In genomic region chr12:49091056-49091835, GRCh38 we compare ENCODE assay signal across 9 cellular contexts. TPM values are rescaled to one million over a fixed set of nuclear protein-coding genes. Genes with fewer than 3 reads are reported as not detected.
DNase-seq lines count a peak whose midpoint lies in the region; ATAC-seq, FAIRE-seq and TF ChIP-seq lines count a peak whose summit lies in the region.
"Had no signal": no experiment of that assay in that cellular context is flagged by ENCODE, and none has a peak within 500 bp of the region (broad histone marks: within the 10 kb centered on the region; RNA-seq: fewer than 3 reads in every experiment).

No MANE protein-coding gene starts in this region.

- H3K79me2 ChIP-seq in GM12878 (ENCODE audit: control insufficient read depth, insufficient read depth, low read length) = no peaks in the 10 kb centered on the region

- H3K9me3 Mint-ChIP-seq in stimulated activated naive CD8-positive, alpha-beta T cell treated with anti-CD3 and anti-CD28 coated beads, Interleukin-15, amount 100 ng/mL, for 72 hours = no peaks in the 10 kb centered on the region
- peaks cover 0 to 2% (median 0%) of the 10 kb centered on the region in 9 donors for H3K9me3 Mint-ChIP-seq in naive thymus-derived CD8-positive, alpha-beta T cell

- BruUV-seq in GM12878 (replicated peaks; lab: Mats Ljungman, UMichigan) = no TSS peak

- TF ChIP-seq EP300 in GM12878 (IDR thresholded peaks at IDR 0.05; ENCODE audit: borderline replicate concordance in 1 of 2, control insufficient read depth in 1 of 2, low read depth in 2 of 2, low read length in 2 of 2) = no peak

- H3K27ac Mint-ChIP-seq in stimulated activated naive CD8-positive, alpha-beta T cell treated with anti-CD3 and anti-CD28 coated beads, Interleukin-15, amount 100 ng/mL, for 72 hours = peak overlapping the region in 1 of 2 donors; percentile 72
- H3K27ac Mint-ChIP-seq in naive thymus-derived CD8-positive, alpha-beta T cell = no peak overlapping the region

- TF ChIP-seq POLR2A in GM12878 (IDR thresholded peaks at IDR 0.05; ENCODE audit: low read depth, low read length) (no peak), vagina (IDR thresholded peaks at IDR 0.05) (no peak)

- TF ChIP-seq CTCF in GM12878 (IDR thresholded peaks at IDR 0.05 in 2 of 3, conservative IDR thresholded peaks at IDR 0.05 in 1 of 3; ENCODE audit: control insufficient read depth in 2 of 3, extremely low read depth in 1 of 3, insufficient read depth in 1 of 3, low read depth in 3 of 3, low read length in 3 of 3) (no peak), vagina (IDR thresholded peaks at IDR 0.05) (no peak)

- H3K4me2 ChIP-seq in GM12878 (ENCODE audit: control insufficient read depth, insufficient read depth) = no peak overlapping the region

- no peak for FAIRE-seq in GM12878 (lab: Jason Lieb, UNC)

- H3K36me3 ChIP-seq in GM12878 (ENCODE audit: control insufficient read depth in 2 of 2, insufficient read depth in 2 of 2, low read length in 1 of 2) (no peaks in the 10 kb centered on the region), vagina (no peaks in the 10 kb centered on the region)

- CTCF ChIA-PET in GM12878 (lab: Yijun Ruan, JAX) = interaction anchor here (0.9 to 12.2 kb wide), 17 partner anchors 9 to 166 kb away, joined by 3 to 244 read pairs (median 7); partner anchors contain the start of genes DDN, FKBP11, LMBR1L and RHEBL1

- intact Hi-C loops in GM12878 (cut with micrococcal nuclease; ENCODE audit: unreplicated experiment) (loop anchor here (5.0 kb wide), 1 partner anchor 94 kb away; the partner anchor contains the start of gene DDN), vagina (cut with DNase I) (loop anchor here (10.0 kb wide), 1 partner anchor 144 kb away; no protein-coding TSS in a partner anchor)

- RAD21 ChIA-PET in GM12878 (lab: Charles Lee; ENCODE audit: unreplicated experiment) = interaction anchor here (1.3 to 5.9 kb wide), 5 partner anchors 9 to 144 kb away, joined by 3 to 66 read pairs (median 7); partner anchors contain the start of gene DDN

- H3K4me3 ChIP-seq in GM12878 = no peak overlapping the region
- peak overlapping the region; percentile 14 to 21 for H3K4me3 ChIP-seq in vagina

- no peak overlapping the region for H2AFZ ChIP-seq in GM12878 (ENCODE audit: control insufficient read depth, low read depth, low read length)

- H3K36me3 Mint-ChIP-seq in naive thymus-derived CD8-positive, alpha-beta T cell = peaks cover 0 to 14% (median 4%) of the 10 kb centered on the region in 3 donors

- H3K4me1 Mint-ChIP-seq in stimulated activated naive CD8-positive, alpha-beta T cell treated with anti-CD3 and anti-CD28 coated beads, Interleukin-15, amount 100 ng/mL, for 72 hours = peaks cover 68% of the 10 kb centered on the region
- peaks cover 24 to 69% (median 58%) of the 10 kb centered on the region in 4 donors for H3K4me1 Mint-ChIP-seq in naive thymus-derived CD8-positive, alpha-beta T cell

- H3K27me3 ChIP-seq in GM12878 (replicated peaks in 1 of 2; ENCODE audit: control insufficient read depth in 2 of 2, insufficient read depth in 2 of 2, low read length in 1 of 2) (peaks cover 32 to 45% of the 10 kb centered on the region in 2 experiments), vagina (no peaks in the 10 kb centered on the region)

- in situ Hi-C loops in GM12878 (cut with MboI) = no loop called here

- H3K9ac ChIP-seq in GM12878 (ENCODE audit: control insufficient read depth, insufficient read depth, low read length) = no peak overlapping the region

- POLR2A ChIA-PET in GM12878 (lab: Charles Lee) = interaction anchor here (1.0 to 1.3 kb wide), 2 partner anchors 21 to 97 kb away, joined by 3 read pairs; partner anchors contain the start of genes RHEBL1 and TUBA1A
- POLR2A ChIA-PET in naive thymus-derived CD8-positive, alpha-beta T cell (lab: Charles Lee) = interaction anchor here (2.3 to 5.2 kb wide), 3 partner anchors 19 to 40 kb away, joined by 8 to 27 read pairs (median 23); partner anchors contain the start of genes LMBR1L and TUBA1B

- peak overlapping the region; percentile 61 to 81 for H3K4me3 Mint-ChIP-seq in stimulated activated naive CD8-positive, alpha-beta T cell treated with anti-CD3 and anti-CD28 coated beads, Interleukin-15, amount 100 ng/mL, for 72 hours
- peak overlapping the region; percentile 8 to 89 (median 56) for H3K4me3 Mint-ChIP-seq in naive thymus-derived CD8-positive, alpha-beta T cell

- H3K4me1 ChIP-seq in GM12878 (ENCODE audit: control insufficient read depth, insufficient read depth, low read length) = peaks cover 3% of the 10 kb centered on the region; the same call in 1 of the 2 replicates
- H3K4me1 ChIP-seq in vagina = peaks cover 59% of the 10 kb centered on the region

- H3K27ac ChIP-seq in GM12878 (ENCODE audit: control insufficient read depth, insufficient read depth) = no peak overlapping the region
- H3K27ac ChIP-seq in vagina = no peak overlapping the region

- SMC1A ChIA-PET in GM12878 (lab: Charles Lee; ENCODE audit: uncharacterized antibody, unreplicated experiment) = interaction anchor here (1.0 to 6.8 kb wide), 4 partner anchors 18 to 94 kb away, joined by 3 to 64 read pairs (median 6); partner anchors contain the start of gene TUBA1B

- no peak for DNase-seq in stimulated activated naive CD8-positive, alpha-beta T cell treated with anti-CD3 and anti-CD28 coated beads, Interleukin-15, amount 100 ng/mL, for 72 hours
- DNase-seq in stimulated activated naive CD8-positive, alpha-beta T cell treated with anti-CD3 and anti-CD28 coated beads, Interleukin-15, Interleukin-2, amounts not matched to agents 100 U/mL and 50 U/mL, for 24 hours = no peak
- no peak for DNase-seq in GM12878 (ENCODE audit: low read depth, low spot score)
- no peak for DNase-seq in naive thymus-derived CD8-positive, alpha-beta T cell
- DNase-seq in vagina (ENCODE audit: extremely low spot score in 2 of 2) = no peak
- no peak for DNase-seq in AML-193 (lab: John Stamatoyannopoulos, UW)

- no peaks in the 10 kb centered on the region for H4K20me1 ChIP-seq in GM12878 (ENCODE audit: control insufficient read depth, insufficient read depth)

- no peaks in the 10 kb centered on the region for H3K9me3 ChIP-seq in GM12878 (replicated peaks; ENCODE audit: control insufficient read depth, insufficient read depth, low read length)
- no peaks in the 10 kb centered on the region for H3K9me3 ChIP-seq in vagina

- peaks cover 87% of the 10 kb centered on the region for H3K27me3 Mint-ChIP-seq in stimulated activated naive CD8-positive, alpha-beta T cell treated with anti-CD3 and anti-CD28 coated beads, Interleukin-15, amount 100 ng/mL, for 72 hours
- peaks cover 22 to 70% (median 53%) of the 10 kb centered on the region in 5 donors for H3K27me3 Mint-ChIP-seq in naive thymus-derived CD8-positive, alpha-beta T cell

- no peak for TF ChIP-seq RAD21 in GM12878 (IDR thresholded peaks at IDR 0.05; ENCODE audit: insufficient read depth, low read depth, low read length)

- WGBS in GM12878 (ENCODE audit: insufficient coverage, insufficient replicate concordance, low lambda C conversion rate, missing lambda C conversion rate) = 59% methylated on average over 38 of the region's 41 CpGs

- ATAC-seq in stimulated activated naive CD8-positive, alpha-beta T cell treated with anti-CD3 and anti-CD28 coated beads, Interleukin-15, amount 100 ng/mL, for 72 hours = no peak
- ATAC-seq in stimulated activated naive CD8-positive, alpha-beta T cell treated with anti-CD3 and anti-CD28 coated beads, Interleukin-15, Interleukin-2, amounts not matched to agents 100 U/mL and 50 U/mL, for 24 hours = no peak
- ATAC-seq in GM12878 (no peak), GM21717 (IDR thresholded peaks at IDR 0.05; ENCODE audit: unreplicated experiment) (no peak), HG02973 (IDR thresholded peaks at IDR 0.05; ENCODE audit: unreplicated experiment) (no peak)
- no peak for ATAC-seq in naive thymus-derived CD8-positive, alpha-beta T cell

RNA-seq across cellular contexts. Expression of gene DHH, which starts 3.4 kb away (rescaled TPM):
- 0.15 and 0.22 TPM in 2 replicates for total RNA-seq in GM12878 (2013; cell fraction: nucleolus; rRNA removed)
- total RNA-seq in GM12878 (2014; rRNA removed) = not detected in 2 replicates
- 0.05 TPM in 1 of 2 replicates, not detected in the other for total RNA-seq in GM12878 (2014; rRNA removed; fragmentation: Illumina TruSeq; extraction: Trizol)
- not detected in 2 replicates for total RNA-seq in GM12878 (2021)
- not detected for polyA plus RNA-seq in GM12878 (2011; ENCODE audit: low read depth)
- polyA plus RNA-seq in GM12878 (2011; rRNA removed) = 0.01 TPM in 1 of 2 replicates, not detected in the other
- not detected in 2 replicates for polyA plus RNA-seq in GM12878 (2011; cell fraction: cytosol; rRNA removed)
- 0.03 and 0.06 TPM in 2 replicates for polyA plus RNA-seq in GM12878 (2011; cell fraction: nucleus; rRNA removed)
- not detected in 2 replicates for polyA plus RNA-seq in GM12878 (2012)
- polyA plus RNA-seq in GM12878 (2014; fragmentation: Illumina TruSeq; extraction: Trizol) = not detected in 2 replicates
- polyA plus RNA-seq in GM12878 (2014; fragmentation: Nextera tagmentation; extraction: Ambion mirVana) = not detected
- polyA plus RNA-seq in GM12878 (2014; rRNA removed) = 0.11 TPM in 1 of 2 replicates, not detected in the other
- polyA plus RNA-seq in GM12878 (2016; fragmentation: Nextera tagmentation; extraction: Ambion mirVana) = not detected
- polyA minus RNA-seq in GM12878 (2011; rRNA and poly(A)+ RNA removed) = not detected in 2 replicates
- polyA minus RNA-seq in GM12878 (2011; cell fraction: cytosol; rRNA and poly(A)+ RNA removed) = not detected in 2 replicates
- under 0.01 TPM in 1 of 2 replicates, not detected in the other for polyA minus RNA-seq in GM12878 (2011; cell fraction: nucleus; rRNA and poly(A)+ RNA removed)
- under 1 TPM; 0.27 to 0.47 TPM for total RNA-seq in naive thymus-derived CD8-positive, alpha-beta T cell
- not detected for polyA plus RNA-seq in naive thymus-derived CD8-positive, alpha-beta T cell
- total RNA-seq in vagina = 1.5 TPM
- total RNA-seq: Calu3 had no signal

RNA-seq across cellular contexts. Expression of gene LMBR1L, which starts 19.4 kb away (rescaled TPM):
- 127 and 140 TPM in 2 replicates for total RNA-seq in GM12878 (2013; cell fraction: nucleolus; rRNA removed)
- 19.8 and 22.0 TPM in 2 replicates for total RNA-seq in GM12878 (2014; rRNA removed)
- 11.8 and 13.5 TPM in 2 replicates for total RNA-seq in GM12878 (2014; rRNA removed; fragmentation: Illumina TruSeq; extraction: Trizol)
- 22.1 and 24.9 TPM in 2 replicates for total RNA-seq in GM12878 (2021)
- polyA plus RNA-seq in GM12878 (2011; ENCODE audit: low read depth) = 21.9 TPM
- 34.2 and 42.6 TPM in 2 replicates for polyA plus RNA-seq in GM12878 (2011; rRNA removed)
- 31.5 and 44.0 TPM in 2 replicates for polyA plus RNA-seq in GM12878 (2011; cell fraction: cytosol; rRNA removed)
- 202 and 308 TPM in 2 replicates for polyA plus RNA-seq in GM12878 (2011; cell fraction: nucleus; rRNA removed)
- polyA plus RNA-seq in GM12878 (2012) = 41.1 and 42.3 TPM in 2 replicates
- polyA plus RNA-seq in GM12878 (2014; fragmentation: Illumina TruSeq; extraction: Trizol) = 23.2 and 25.9 TPM in 2 replicates
- polyA plus RNA-seq in GM12878 (2014; fragmentation: Nextera tagmentation; extraction: Ambion mirVana) = 1 to 10 TPM; 2.1 to 2.8 TPM
- polyA plus RNA-seq in GM12878 (2014; rRNA removed) = 22.4 and 24.7 TPM in 2 replicates
- polyA plus RNA-seq in GM12878 (2016; fragmentation: Nextera tagmentation; extraction: Ambion mirVana) = 10 to 100 TPM; 18.0 to 20.3 TPM
- 43.9 and 52.4 TPM in 2 replicates for polyA minus RNA-seq in GM12878 (2011; rRNA and poly(A)+ RNA removed)
- polyA minus RNA-seq in GM12878 (2011; cell fraction: cytosol; rRNA and poly(A)+ RNA removed) = 14.8 and 18.7 TPM in 2 replicates
- 60.1 and 63.5 TPM in 2 replicates for polyA minus RNA-seq in GM12878 (2011; cell fraction: nucleus; rRNA and poly(A)+ RNA removed)
- total RNA-seq in naive thymus-derived CD8-positive, alpha-beta T cell = 100 to 1,000 TPM; 253 to 270 TPM
- polyA plus RNA-seq in naive thymus-derived CD8-positive, alpha-beta T cell = 10 to 100 TPM; 34.0 to 45.8 (median 34.6) TPM
- total RNA-seq in vagina = 53.3 TPM

RNA-seq across cellular contexts. Expression of gene RHEBL1, which starts 21.5 kb away (rescaled TPM):
- 1.9 and 3.7 TPM in 2 replicates for total RNA-seq in GM12878 (2013; cell fraction: nucleolus; rRNA removed)
- total RNA-seq in GM12878 (2014; rRNA removed) (8.7 and 11.0 TPM in 2 replicates), GM12878 (2014; rRNA removed; fragmentation: Illumina TruSeq; extraction: Trizol) (5.9 and 6.4 TPM in 2 replicates), GM12878 (2021) (7.2 and 7.9 TPM in 2 replicates), vagina (1.7 TPM)
- polyA plus RNA-seq in GM12878 (2011; ENCODE audit: low read depth) = 3.8 TPM
- polyA plus RNA-seq in GM12878 (2011; rRNA removed) (13.1 and 15.3 TPM in 2 replicates), GM12878 (2014; fragmentation: Illumina TruSeq; extraction: Trizol) (5.5 and 6.2 TPM in 2 replicates), GM12878 (2014; fragmentation: Nextera tagmentation; extraction: Ambion mirVana) (10 to 100 TPM; 17.9 to 18.7 TPM), GM12878 (2014; rRNA removed) (9.2 and 11.1 TPM in 2 replicates), GM12878 (2016; fragmentation: Nextera tagmentation; extraction: Ambion mirVana) (10 to 100 TPM; 13.0 to 14.5 TPM)
- polyA plus RNA-seq in GM12878 (2011; cell fraction: cytosol; rRNA removed) = 14.7 and 20.5 TPM in 2 replicates
- polyA plus RNA-seq in GM12878 (2011; cell fraction: nucleus; rRNA removed) = 17.4 and 22.9 TPM in 2 replicates
- polyA plus RNA-seq in GM12878 (2012) = 6.2 and 6.8 TPM in 2 replicates
- 10.1 and 13.0 TPM in 2 replicates for polyA minus RNA-seq in GM12878 (2011; rRNA and poly(A)+ RNA removed)
- polyA minus RNA-seq in GM12878 (2011; cell fraction: cytosol; rRNA and poly(A)+ RNA removed) = 3.5 and 4.5 TPM in 2 replicates
- polyA minus RNA-seq in GM12878 (2011; cell fraction: nucleus; rRNA and poly(A)+ RNA removed) = 4.4 and 5.3 TPM in 2 replicates
- total RNA-seq in naive thymus-derived CD8-positive, alpha-beta T cell = 1 to 10 TPM; 3.6 to 4.3 TPM
- 1 to 10 TPM; 3.0 to 3.6 (median 3.4) TPM for polyA plus RNA-seq in naive thymus-derived CD8-positive, alpha-beta T cell

RNA-seq across cellular contexts. Expression of gene KMT2D, which starts 30.7 kb away (rescaled TPM):
- total RNA-seq in GM12878 (2013; cell fraction: nucleolus; rRNA removed) = 68.5 and 83.4 TPM in 2 replicates
- total RNA-seq in GM12878 (2014; rRNA removed) = 10.7 and 13.3 TPM in 2 replicates
- total RNA-seq in GM12878 (2014; rRNA removed; fragmentation: Illumina TruSeq; extraction: Trizol) = 9.6 and 10.8 TPM in 2 replicates
- 57.9 and 71.5 TPM in 2 replicates for total RNA-seq in GM12878 (2021)
- polyA plus RNA-seq in GM12878 (2011; ENCODE audit: low read depth) = 9.2 TPM
- polyA plus RNA-seq in GM12878 (2011; rRNA removed) = 4.6 and 7.9 TPM in 2 replicates
- polyA plus RNA-seq in GM12878 (2011; cell fraction: cytosol; rRNA removed) = 9.5 and 10.4 TPM in 2 replicates
- 51.4 and 63.1 TPM in 2 replicates for polyA plus RNA-seq in GM12878 (2011; cell fraction: nucleus; rRNA removed)
- 21.0 and 22.3 TPM in 2 replicates for polyA plus RNA-seq in GM12878 (2012)
- 39.7 and 45.6 TPM in 2 replicates for polyA plus RNA-seq in GM12878 (2014; fragmentation: Illumina TruSeq; extraction: Trizol)
- polyA plus RNA-seq in GM12878 (2014; fragmentation: Nextera tagmentation; extraction: Ambion mirVana) = 1 to 10 TPM in 1 of 2 experiments, under 1 TPM in 1; 0.51 to 1.2 TPM
- 32.7 and 33.8 TPM in 2 replicates for polyA plus RNA-seq in GM12878 (2014; rRNA removed)
- 10 to 100 TPM; 10.1 to 10.6 TPM for polyA plus RNA-seq in GM12878 (2016; fragmentation: Nextera tagmentation; extraction: Ambion mirVana)
- polyA minus RNA-seq in GM12878 (2011; rRNA and poly(A)+ RNA removed) = 15.4 and 17.8 TPM in 2 replicates
- 25.7 and 28.3 TPM in 2 replicates for polyA minus RNA-seq in GM12878 (2011; cell fraction: cytosol; rRNA and poly(A)+ RNA removed)
- 13.2 and 31.3 TPM in 2 replicates for polyA minus RNA-seq in GM12878 (2011; cell fraction: nucleus; rRNA and poly(A)+ RNA removed)
- 100 to 1,000 TPM; 130 to 134 TPM for total RNA-seq in naive thymus-derived CD8-positive, alpha-beta T cell
- polyA plus RNA-seq in naive thymus-derived CD8-positive, alpha-beta T cell = 10 to 100 TPM in 2 of 3 donors, 1 to 10 TPM in 1; 1.5 to 28.5 (median 10.5) TPM
- 38.8 TPM for total RNA-seq in vagina

RNA-seq across cellular contexts. Expression of gene TUBA1B, which starts 39.9 kb away (rescaled TPM):
- 249 and 258 TPM in 2 replicates for total RNA-seq in GM12878 (2013; cell fraction: nucleolus; rRNA removed)
- total RNA-seq in GM12878 (2014; rRNA removed) (3,981 and 4,275 TPM in 2 replicates), GM12878 (2014; rRNA removed; fragmentation: Illumina TruSeq; extraction: Trizol) (2,309 and 2,328 TPM in 2 replicates), GM12878 (2021) (2,549 and 2,597 TPM in 2 replicates), vagina (638 TPM)
- polyA plus RNA-seq in GM12878 (2011; ENCODE audit: low read depth) = 1,047 TPM
- polyA plus RNA-seq in GM12878 (2011; rRNA removed) (2,835 and 4,712 TPM in 2 replicates), GM12878 (2014; fragmentation: Illumina TruSeq; extraction: Trizol) (4,423 and 4,647 TPM in 2 replicates), GM12878 (2014; fragmentation: Nextera tagmentation; extraction: Ambion mirVana) (1,000 to 10,000 TPM; 2,848 to 3,323 TPM), GM12878 (2014; rRNA removed) (3,699 TPM in 2 replicates), GM12878 (2016; fragmentation: Nextera tagmentation; extraction: Ambion mirVana) (1,000 to 10,000 TPM; 3,405 to 3,731 TPM)
- 6,091 and 6,711 TPM in 2 replicates for polyA plus RNA-seq in GM12878 (2011; cell fraction: cytosol; rRNA removed)
- polyA plus RNA-seq in GM12878 (2011; cell fraction: nucleus; rRNA removed) = 1,620 and 2,226 TPM in 2 replicates
- 928 and 1,221 TPM in 2 replicates for polyA plus RNA-seq in GM12878 (2012)
- 3,538 and 4,663 TPM in 2 replicates for polyA minus RNA-seq in GM12878 (2011; rRNA and poly(A)+ RNA removed)
- 798 and 980 TPM in 2 replicates for polyA minus RNA-seq in GM12878 (2011; cell fraction: cytosol; rRNA and poly(A)+ RNA removed)
- polyA minus RNA-seq in GM12878 (2011; cell fraction: nucleus; rRNA and poly(A)+ RNA removed) = 484 and 841 TPM in 2 replicates
- total RNA-seq in naive thymus-derived CD8-positive, alpha-beta T cell = 100 to 1,000 TPM; 157 to 161 TPM
- polyA plus RNA-seq in naive thymus-derived CD8-positive, alpha-beta T cell = 100 to 1,000 TPM; 277 to 339 (median 333) TPM
